1 cellular context compared by ENCODE assay signal in genomic region chr13:19772306-19772705, GRCh38.
TF ChIP-seq lines count a peak whose summit lies in the region.

No MANE protein-coding gene starts in this region.

TF ChIP-seq in IMR-90, 13 proteins besides CTCF, POLR2A, EP300 and RAD21:
- TF ChIP-seq, protein P1, sequence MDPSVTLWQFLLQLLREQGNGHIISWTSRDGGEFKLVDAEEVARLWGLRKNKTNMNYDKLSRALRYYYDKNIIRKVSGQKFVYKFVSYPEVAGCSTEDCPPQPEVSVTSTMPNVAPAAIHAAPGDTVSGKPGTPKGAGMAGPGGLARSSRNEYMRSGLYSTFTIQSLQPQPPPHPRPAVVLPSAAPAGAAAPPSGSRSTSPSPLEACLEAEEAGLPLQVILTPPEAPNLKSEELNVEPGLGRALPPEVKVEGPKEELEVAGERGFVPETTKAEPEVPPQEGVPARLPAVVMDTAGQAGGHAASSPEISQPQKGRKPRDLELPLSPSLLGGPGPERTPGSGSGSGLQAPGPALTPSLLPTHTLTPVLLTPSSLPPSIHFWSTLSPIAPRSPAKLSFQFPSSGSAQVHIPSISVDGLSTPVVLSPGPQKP (IDR thresholded peaks at IDR 0.05; ENCODE audit: borderline replicate concordance, low read depth, low read length): no peak
